9 cellular contexts compared by ENCODE assay signal in genomic region chr2:216775043-216775453, GRCh38.
DNase-seq lines count a peak whose midpoint lies in the region; ATAC-seq, FAIRE-seq and TF ChIP-seq lines count a peak whose summit lies in the region.
"Had no signal": no experiment of that assay in that cellular context is flagged by ENCODE, and none has a peak within 500 bp of the region (broad histone marks: within the 10 kb centered on the region; RNA-seq: fewer than 3 reads in every experiment).

No MANE protein-coding gene starts in this region.

- CTCF ChIA-PET in endothelial cell of umbilical vein (lab: Charles Lee), result interaction anchor here (0.9 to 1.9 kb wide), 3 partner anchors 21 to 981 kb away, joined by 3 to 8 read pairs (median 4); no protein-coding TSS in a partner anchor

- H3K9ac ChIP-seq in endothelial cell of umbilical vein (replicated peaks; ENCODE audit: extremely low read depth, insufficient read depth, low read length), result no peak overlapping the region

- H3K4me3 ChIP-seq in endothelial cell of umbilical vein (replicated peaks in 1 of 3; ENCODE audit: insufficient read depth in 1 of 3, low read depth in 1 of 3, low read length in 3 of 3), result no peak overlapping the region
- H3K4me3 ChIP-seq: GM12878 had no signal

- no peaks in the 10 kb centered on the region for H3K4me1 ChIP-seq in endothelial cell of umbilical vein (ENCODE audit: control insufficient read depth, extremely low read depth, insufficient read depth, low read length)

- no TSS peak for BruUV-seq in endothelial cell of umbilical vein (replicated peaks; lab: Mats Ljungman, UMichigan)

- intact Hi-C loops in endothelial cell of umbilical vein (cut with micrococcal nuclease), result loop anchor here (1.0 kb wide), 1 partner anchor 9 kb away; no protein-coding TSS in a partner anchor

- no peak overlapping the region for H3K27ac ChIP-seq in endothelial cell of umbilical vein (ENCODE audit: insufficient read depth, low read depth, low read length)

- H3K79me2 ChIP-seq in endothelial cell of umbilical vein (ENCODE audit: control insufficient read depth, insufficient read depth, low read length), result no peaks in the 10 kb centered on the region

- no peak overlapping the region for H2AFZ ChIP-seq in endothelial cell of umbilical vein (ENCODE audit: low read depth, low read length)

- TF ChIP-seq POLR2A in endothelial cell of umbilical vein (IDR thresholded peaks at IDR 0.05; ENCODE audit: low read depth, low read length), result no peak

- ATAC-seq in omental fat pad (ENCODE audit: low FRiP score) (peak; percentile 57), HG03457 (IDR thresholded peaks at IDR 0.05; ENCODE audit: unreplicated experiment) (no peak), HG03175 (IDR thresholded peaks at IDR 0.05; ENCODE audit: unreplicated experiment) (no peak)
- ATAC-seq: GM12878 had no signal

- no peak for TF ChIP-seq CTCF in endothelial cell of umbilical vein (IDR thresholded peaks at IDR 0.05; ENCODE audit: extremely low read depth in 1 of 2, insufficient read depth in 1 of 2, low read depth in 1 of 2, low read length in 2 of 2)
- TF ChIP-seq CTCF in omental fat pad (IDR thresholded peaks at IDR 0.05), result no peak

- no peaks in the 10 kb centered on the region for H3K36me3 ChIP-seq in endothelial cell of umbilical vein (ENCODE audit: control insufficient read depth in 2 of 2, extremely low read depth in 1 of 2, insufficient read depth in 2 of 2, low read length in 2 of 2)

- H3K9me3 ChIP-seq in endothelial cell of umbilical vein (replicated peaks; ENCODE audit: control insufficient read depth, insufficient read depth, low read length), result no peaks in the 10 kb centered on the region

- peak; percentile 89 for DNase-seq in DMS53 (lab: John Stamatoyannopoulos, UW)
- DNase-seq in NCI-H774 (lab: John Stamatoyannopoulos, UW), result peak; percentile 77
- no peak for DNase-seq in endothelial cell of umbilical vein (ENCODE audit: low read depth, low spot score)
- DNase-seq in omental fat pad (ENCODE audit: low spot score), result no peak
- DNase-seq in NCI-H1436 (lab: John Stamatoyannopoulos, UW), result no peak
- DNase-seq in HuH-7.5 (ENCODE audit: low spot score), result no peak

- no peaks in the 10 kb centered on the region for H3K9me1 ChIP-seq in endothelial cell of umbilical vein (replicated peaks; ENCODE audit: control insufficient read depth, extremely low read depth, insufficient read depth, low read length)

- H4K20me1 ChIP-seq in endothelial cell of umbilical vein (replicated peaks; ENCODE audit: control insufficient read depth, extremely low read depth, insufficient read depth, low read length), result no peaks in the 10 kb centered on the region

- dilution Hi-C loops in endothelial cell of umbilical vein (cut with MboI; ENCODE audit: extremely low pct_ligation_motif_present, low sequenced_read_pairs), result no loop called here

- FAIRE-seq in endothelial cell of umbilical vein (lab: Jason Lieb, UNC), result no peak
- FAIRE-seq: GM12878 had no signal

- H3K27me3 ChIP-seq in endothelial cell of umbilical vein (ENCODE audit: control insufficient read depth in 2 of 2, insufficient read depth in 2 of 2, low read length in 2 of 2), result no peaks in the 10 kb centered on the region

- POLR2A ChIA-PET in endothelial cell of umbilical vein (lab: Charles Lee), result no interaction called here

- no peak overlapping the region for H3K4me2 ChIP-seq in endothelial cell of umbilical vein (ENCODE audit: insufficient read depth, low read length)

TF ChIP-seq in endothelial cell of umbilical vein, 7 proteins besides CTCF, POLR2A, EP300 and RAD21:
- TF ChIP-seq GATA2 (IDR thresholded peaks at IDR 0.05; ENCODE audit: insufficient read depth, insufficient read length, low read depth, low read length), result peak; percentile 31
- TF ChIP-seq JUN (IDR thresholded peaks at IDR 0.05; ENCODE audit: borderline replicate concordance, insufficient read depth, insufficient read length, low read depth), result no peak
- TF ChIP-seq FOS (IDR thresholded peaks at IDR 0.05; ENCODE audit: borderline replicate concordance, insufficient read depth, low read length), result peak; percentile 24
- no peak for TF ChIP-seq POLR2AphosphoS5 (IDR thresholded peaks at IDR 0.05; ENCODE audit: insufficient read depth, low read depth, low read length)
TF ChIP-seq in endothelial cell of umbilical vein: peak in this region for 2.

Comparison
In these comparisons a context has a peak if more than half of its experiments do, and no peak if none do; other contexts are left out.
1. DNase-seq: peak in DMS53 (single experiment) and NCI-H774 (single experiment); none in endothelial cell of umbilical vein (single experiment), omental fat pad (single experiment), NCI-H1436 (single experiment) and HuH-7.5 (single experiment).